Comparison of ENCODE assay signal across 19 cellular contexts in genomic region chr2:95021015-95021399, GRCh38. TPM values are rescaled to one million over a fixed set of nuclear protein-coding genes. Genes with fewer than 3 reads are reported as not detected.
"Had no signal": no experiment of that assay in that cellular context is flagged by ENCODE, and none has a peak within 500 bp of the region (broad histone marks: within the 10 kb centered on the region; RNA-seq: fewer than 3 reads in every experiment).

No MANE protein-coding gene starts in this region.

- H3K27me3 Mint-ChIP-seq: activated T-helper 17 cell treated with anti-CD3 and anti-CD28 coated beads, Interleukin-2, amount 50 U/mL, for 72 hours had no signal

- H3K27ac ChIP-seq: adrenal gland, body of pancreas, neutrophil, right atrium auricular region, SK-N-MC, skin epidermis, stomach had no signal

- H3K4me3 Mint-ChIP-seq: activated naive CD4-positive, alpha-beta T cell treated with anti-CD3 and anti-CD28 coated beads, Interleukin-2, amount 10 ng/mL, durations not matched to agents 7 days and 5 days; activated T-helper 17 cell treated with anti-CD3 and anti-CD28 coated beads, Interleukin-2, amount 50 U/mL, for 72 hours; endodermal cell had no signal

- DNase-seq: activated CD4-positive, alpha-beta T cell treated with anti-CD3 and anti-CD28 coated beads for 48 hours; activated CD8-positive, alpha-beta memory T cell treated with anti-CD3 and anti-CD28 coated beads for 24 hours; activated naive CD4-positive, alpha-beta T cell treated with anti-CD3 and anti-CD28 coated beads, Interleukin-2, amount 10 ng/mL, durations not matched to agents 7 days and 5 days; adrenal gland; body of pancreas; cerebellar nuclear complex; dermis blood vessel endothelial cell; endodermal cell; mesendoderm; stimulated activated CD4-positive, alpha-beta T cell treated with anti-CD3 and anti-CD28 coated beads, Interleukin-4, amount 100 ng/mL, for 4 hours; stomach; T-helper 1 cell had no signal

- H3K9me3 Mint-ChIP-seq: activated naive CD4-positive, alpha-beta T cell treated with anti-CD3 and anti-CD28 coated beads, Interleukin-2, amount 10 ng/mL, durations not matched to agents 7 days and 5 days; activated T-helper 17 cell treated with anti-CD3 and anti-CD28 coated beads, Interleukin-2, amount 50 U/mL, for 72 hours; endodermal cell had no signal

- ATAC-seq: activated T-helper 17 cell treated with anti-CD3 and anti-CD28 coated beads, Interleukin-2, amount 50 U/mL, for 72 hours; body of pancreas; left lobe of liver had no signal

- H3K27ac Mint-ChIP-seq: activated T-helper 17 cell treated with anti-CD3 and anti-CD28 coated beads, Interleukin-2, amount 50 U/mL, for 72 hours; endodermal cell had no signal

RNA-seq across cellular contexts. Expression of gene MAL, which starts 4.5 kb away (rescaled TPM):
- total RNA-seq: body of pancreas, endodermal cell, fibroblast of villous mesenchyme had no signal
